In the genomic region with DNA sequence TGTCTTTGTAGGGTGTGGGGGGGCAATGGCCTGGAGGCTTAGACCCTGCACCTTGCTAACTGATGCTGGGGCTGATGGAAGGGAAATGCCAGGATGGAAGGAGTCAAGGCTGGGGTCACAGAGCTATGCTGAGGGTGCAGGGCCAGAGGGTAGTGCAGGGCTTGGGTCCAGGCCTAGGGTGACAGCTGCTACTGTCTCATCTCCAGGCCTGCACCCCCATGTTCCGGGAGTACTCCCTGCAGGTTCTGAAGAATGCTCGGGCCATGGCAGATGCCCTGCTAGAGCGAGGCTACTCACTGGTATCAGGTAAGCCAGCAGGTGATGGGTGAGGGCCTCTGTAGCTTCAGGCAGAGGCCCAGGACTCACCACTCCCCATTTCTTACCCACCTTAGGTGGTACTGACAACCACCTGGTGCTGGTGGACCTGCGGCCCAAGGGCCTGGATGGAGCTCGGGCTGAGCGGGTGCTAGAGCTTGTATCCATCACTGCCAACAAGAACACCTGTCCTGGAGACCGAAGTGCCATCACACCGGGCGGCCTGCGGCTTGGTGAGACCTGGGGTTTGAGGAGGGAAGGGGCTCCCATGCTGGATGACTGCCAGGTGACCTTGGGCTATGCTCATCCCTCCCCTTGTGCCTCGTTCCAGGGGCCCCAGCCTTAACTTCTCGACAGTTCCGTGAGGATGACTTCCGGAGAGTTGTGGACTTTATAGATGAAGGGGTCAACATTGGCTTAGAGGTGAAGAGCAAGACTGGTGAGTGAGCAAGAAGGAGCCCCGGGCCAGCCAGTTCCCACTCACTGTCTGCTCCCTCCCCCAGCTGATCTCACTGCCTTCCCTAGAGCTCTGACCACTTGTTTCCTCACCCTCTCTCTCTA, we compare ENCODE assay signal across 14 cellular contexts. TPM values are rescaled to one million over a fixed set of nuclear protein-coding genes. Genes with fewer than 3 reads are reported as not detected.
DNase-seq lines count a peak whose midpoint lies in the region; ATAC-seq and TF ChIP-seq lines count a peak whose summit lies in the region.
"Had no signal": no experiment of that assay in that cellular context is flagged by ENCODE, and none has a peak within 500 bp of the region (broad histone marks: within the 10 kb centered on the region; RNA-seq: fewer than 3 reads in every experiment).

No MANE protein-coding gene starts in this region.

- H3K27ac ChIP-seq in WERI-Rb-1 (0 out of 2 replicates have a peak overlapping the region, but pooled peaks have one; percentile 18), psoas muscle (no peak overlapping the region)
- H3K27ac ChIP-seq: SJSA1 had no signal

- H3K9me3 ChIP-seq in WERI-Rb-1 (ENCODE audit: severe bottlenecking) (no peaks in the 10 kb centered on the region), psoas muscle (no peaks in the 10 kb centered on the region)
- H3K9me3 ChIP-seq: SJSA1 had no signal

- H3K27me3 ChIP-seq in WERI-Rb-1 (ENCODE audit: insufficient read depth, low read depth, severe bottlenecking) (no peaks in the 10 kb centered on the region), psoas muscle (ENCODE audit: insufficient read depth in 3 of 3, low read length in 2 of 3) (peaks cover 0 to 17% (median 0%) of the 10 kb centered on the region in 3 donors)
- H3K27me3 ChIP-seq: SJSA1 had no signal

- DNase-seq in WERI-Rb-1 (no peak), fibroblast of the aortic adventitia (ENCODE audit: low read depth) (peak; percentile 83), psoas muscle (peak; percentile 15 to 50), NCI-H2081 (lab: John Stamatoyannopoulos, UW) (no peak), GM20000 (ENCODE audit: low spot score) (no peak)
- DNase-seq: activated CD4-positive, alpha-beta T cell treated with anti-CD3 and anti-CD28 coated beads for 36 hours; activated effector memory CD4-positive, alpha-beta T cell treated with Interleukin-2 at 50 U/mL for 16 hours; mesendoderm; NCI-H524 treated with DMSO at 0.1 percent for 48 hours; retina had no signal

- H3K36me3 ChIP-seq in WERI-Rb-1 (peaks cover 53% of the 10 kb centered on the region), psoas muscle (ENCODE audit: insufficient read depth in 1 of 2, low read depth in 1 of 2) (peaks cover 7 to 42% of the 10 kb centered on the region in 2 donors)

- 87 to 91% (median 88%) methylated on average over 14 to 15 of the region's 15 CpGs for WGBS in psoas muscle, 3 donors

- TF ChIP-seq POLR2A in GM18505 (IDR thresholded peaks at IDR 0.05; ENCODE audit: borderline replicate concordance, extremely low read depth, insufficient read depth, insufficient read length): peak; percentile 22

- ATAC-seq in GM18505 (IDR thresholded peaks at IDR 0.05; ENCODE audit: unreplicated experiment) (no peak), psoas muscle (no peak), HG02798 (IDR thresholded peaks at IDR 0.05; ENCODE audit: poor library complexity, unreplicated experiment) (no peak), GM18907 (IDR thresholded peaks at IDR 0.05; ENCODE audit: unreplicated experiment) (no peak)
- ATAC-seq: activated CD4-positive, alpha-beta T cell treated with anti-CD3 and anti-CD28 coated beads for 36 hours had no signal

- peaks cover 16% of the 10 kb centered on the region for H3K4me1 ChIP-seq in psoas muscle

- intact Hi-C loops in psoas muscle (cut with DNase I): no loop called here

- no peak for TF ChIP-seq CTCF in WERI-Rb-1 (IDR thresholded peaks at IDR 0.05; ENCODE audit: low read depth, low read length)
- TF ChIP-seq CTCF in fibroblast of the aortic adventitia (IDR thresholded peaks at IDR 0.05; ENCODE audit: insufficient read depth, low read length): no peak
- TF ChIP-seq CTCF in psoas muscle (IDR thresholded peaks at IDR 0.05): no peak
- no peak for TF ChIP-seq CTCF in GM20000 (IDR thresholded peaks at IDR 0.05; ENCODE audit: extremely low read depth, missing control alignments)

- H3K4me3 ChIP-seq in WERI-Rb-1 (ENCODE audit: low read depth, low read length) (no peak overlapping the region), fibroblast of the aortic adventitia (ENCODE audit: low read depth, low read length) (no peak overlapping the region), psoas muscle (no peak overlapping the region)
- H3K4me3 ChIP-seq: SJSA1 had no signal

RNA-seq across cellular contexts. Expression of a gene that starts 4.1 kb away (rescaled TPM):
- total RNA-seq in fibroblast of the aortic adventitia (ENCODE audit: low replicate concordance): 233 and 303 TPM in 2 replicates
- total RNA-seq in psoas muscle: 10 to 100 TPM; 39.2 to 59.2 (median 47.3) TPM
- polyA plus RNA-seq in psoas muscle: 10 to 100 TPM; 36.6 to 66.8 (median 62.7) TPM

RNA-seq across cellular contexts. Expression of a gene that starts 17.0 kb away (rescaled TPM):
- total RNA-seq in fibroblast of the aortic adventitia (ENCODE audit: low replicate concordance) (1.9 and 2.4 TPM in 2 replicates), psoas muscle (under 1 TPM in 3 of 4 donors, not detected in 1; 0.24 to 0.58 (median 0.42) TPM)
- polyA plus RNA-seq in psoas muscle: under 1 TPM in 2 of 3 donors, not detected in 1; 0.01 to 0.20 TPM

RNA-seq across cellular contexts. Expression of a gene that starts 17.4 kb away (rescaled TPM):
- total RNA-seq in fibroblast of the aortic adventitia (ENCODE audit: low replicate concordance): 0.90 and 3.8 TPM in 2 replicates
- 1,000 to 10,000 TPM in 2 of 4 donors, 100 to 1,000 TPM in 2; 576 to 1,676 (median 997) TPM for total RNA-seq in psoas muscle
- 1,000 to 10,000 TPM in 1 of 3 donors, 100 to 1,000 TPM in 1, 10 to 100 TPM in 1; 98.2 to 1,376 (median 738) TPM for polyA plus RNA-seq in psoas muscle

Comparison
In these comparisons a context has a peak if more than half of its experiments do, and no peak if none do; other contexts are left out.
1. DNase-seq: peak in fibroblast of the aortic adventitia (single experiment) and psoas muscle (2 of 2); none in WERI-Rb-1 (single experiment), NCI-H2081 (0 of 2) and GM20000 (single experiment).
2. RNA of a gene that starts 17.4 kb away (total RNA-seq): 576 to 1,676 TPM in psoas muscle; 0.90 to 3.8 TPM in fibroblast of the aortic adventitia; every median in the first group is over 100 times any median in the second.